Comparison of ENCODE assay signal across 17 cellular contexts in the genomic region with DNA sequence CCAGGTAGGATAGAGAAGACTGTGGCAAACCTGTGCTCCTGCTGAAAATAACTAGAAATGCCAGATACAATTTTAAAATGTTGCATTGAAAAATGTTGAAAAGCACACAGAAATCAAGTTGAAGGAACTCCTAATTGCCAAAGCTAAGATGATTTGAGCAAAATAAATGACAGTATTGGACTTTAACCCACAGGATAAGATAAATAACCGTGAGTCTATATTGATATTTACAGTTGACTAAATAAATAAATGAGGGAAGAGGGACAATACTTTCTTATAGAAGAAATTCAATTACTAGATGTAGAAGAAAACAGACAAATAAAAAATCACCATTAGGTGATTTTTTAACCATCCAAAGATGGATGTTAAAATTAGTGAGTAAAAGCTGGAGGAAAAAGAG. TPM values are rescaled to one million over a fixed set of nuclear protein-coding genes. Genes with fewer than 3 reads are reported as not detected.
A peak's percentile ranks its signal among the peaks of the same experiment; 100 is the strongest.
DNase-seq lines count a peak whose midpoint lies in the region; ATAC-seq, FAIRE-seq and TF ChIP-seq lines count a peak whose summit lies in the region.
"Had no signal": no experiment of that assay in that cellular context is flagged by ENCODE, and none has a peak within 500 bp of the region (broad histone marks: within the 10 kb centered on the region; RNA-seq: fewer than 3 reads in every experiment).

No MANE protein-coding gene starts in this region.

- H3K9ac ChIP-seq in HUES6 (ENCODE audit: low read length) = no peak overlapping the region

- H3K27ac Mint-ChIP-seq in progenitor cell of endocrine pancreas = peak overlapping the region; percentile 6
- no peak overlapping the region for H3K27ac Mint-ChIP-seq in stimulated activated naive CD8-positive, alpha-beta T cell treated with anti-CD3 and anti-CD28 coated beads, Interleukin-15, amount 100 ng/mL, for 72 hours

- FAIRE-seq in RCC 7860 (lab: Jason Lieb, UNC) = peak; percentile 8
- peak; percentile 83 for FAIRE-seq in islet of Langerhans (lab: Jason Lieb, UNC)
- FAIRE-seq: GM18507, HTR-8/SVneo had no signal

- DNase-seq in RCC 7860 (ENCODE audit: low spot score) = no peak
- DNase-seq in progenitor cell of endocrine pancreas (ENCODE audit: low spot score, unreplicated experiment) = no peak
- DNase-seq in NCI-H2196 treated with DMSO at 0.1 percent for 48 hours (lab: John Stamatoyannopoulos, UW; ENCODE audit: unreplicated experiment) = no peak
- no peak for DNase-seq in foreskin keratinocyte
- no peak for DNase-seq in stimulated activated naive CD8-positive, alpha-beta T cell treated with anti-CD3 and anti-CD28 coated beads, Interleukin-15, amount 100 ng/mL, for 72 hours
- DNase-seq: Caco-2; CD8-positive, alpha-beta memory T cell; GF-D8; GOT3; H9; IMR-90; KBM-7 had no signal

- H3K4me3 ChIP-seq in HUES6 (ENCODE audit: low read depth, low read length) = no peak overlapping the region

- no peaks in the 10 kb centered on the region for H3K9me3 ChIP-seq in HUES6 (ENCODE audit: control insufficient read depth, insufficient read depth, low read depth, low read length)
- H3K9me3 ChIP-seq: Caco-2 had no signal

- no peaks in the 10 kb centered on the region for H3K27me3 Mint-ChIP-seq in progenitor cell of endocrine pancreas
- no peaks in the 10 kb centered on the region for H3K27me3 Mint-ChIP-seq in stimulated activated naive CD8-positive, alpha-beta T cell treated with anti-CD3 and anti-CD28 coated beads, Interleukin-15, amount 100 ng/mL, for 72 hours
- H3K27me3 Mint-ChIP-seq: CD8-positive, alpha-beta memory T cell had no signal

- H3K27ac ChIP-seq in HUES6 (ENCODE audit: low read depth, low read length) = peak overlapping the region; percentile 26; the same call in 1 of the 2 replicates
- H3K27ac ChIP-seq in foreskin keratinocyte = no peak overlapping the region

- H3K27me3 ChIP-seq in HUES6 (ENCODE audit: control insufficient read depth, insufficient read depth, low read length) (no peaks in the 10 kb centered on the region), foreskin keratinocyte (no peaks in the 10 kb centered on the region)

- ATAC-seq in GM21528 (IDR thresholded peaks at IDR 0.05; ENCODE audit: low FRiP score, unreplicated experiment) (no peak), foreskin keratinocyte (no peak)
- ATAC-seq in stimulated activated naive CD8-positive, alpha-beta T cell treated with anti-CD3 and anti-CD28 coated beads, Interleukin-15, amount 100 ng/mL, for 72 hours = no peak

- no peak overlapping the region for H3K4me3 Mint-ChIP-seq in progenitor cell of endocrine pancreas (ENCODE audit: low read depth)
- H3K4me3 Mint-ChIP-seq in stimulated activated naive CD8-positive, alpha-beta T cell treated with anti-CD3 and anti-CD28 coated beads, Interleukin-15, amount 100 ng/mL, for 72 hours = no peak overlapping the region
- H3K4me3 Mint-ChIP-seq: CD8-positive, alpha-beta memory T cell; H9 had no signal

- peaks cover 79% of the 10 kb centered on the region for H3K36me3 ChIP-seq in HUES6 (ENCODE audit: control insufficient read depth, insufficient read depth, low read length)

- no peaks in the 10 kb centered on the region for H3K4me1 ChIP-seq in HUES6 (ENCODE audit: control insufficient read depth, insufficient read depth, low read length)
- no peaks in the 10 kb centered on the region for H3K4me1 ChIP-seq in foreskin keratinocyte
- H3K4me1 ChIP-seq: Caco-2 had no signal

- peaks cover 14% of the 10 kb centered on the region for H3K4me1 Mint-ChIP-seq in progenitor cell of endocrine pancreas (ENCODE audit: low read depth)
- H3K4me1 Mint-ChIP-seq in stimulated activated naive CD8-positive, alpha-beta T cell treated with anti-CD3 and anti-CD28 coated beads, Interleukin-15, amount 100 ng/mL, for 72 hours = no peaks in the 10 kb centered on the region
- H3K4me1 Mint-ChIP-seq: CD8-positive, alpha-beta memory T cell; H9 had no signal

- peaks cover 29% of the 10 kb centered on the region for H3K36me3 Mint-ChIP-seq in progenitor cell of endocrine pancreas (ENCODE audit: insufficient read depth)

- no peak for TF ChIP-seq CTCF in progenitor cell of endocrine pancreas (IDR thresholded peaks at IDR 0.05; ENCODE audit: unreplicated experiment)
- TF ChIP-seq CTCF in foreskin keratinocyte (conservative IDR thresholded peaks at IDR 0.05) = no peak

- H3K9me3 Mint-ChIP-seq in progenitor cell of endocrine pancreas (ENCODE audit: low read depth) = no peaks in the 10 kb centered on the region
- no peaks in the 10 kb centered on the region for H3K9me3 Mint-ChIP-seq in stimulated activated naive CD8-positive, alpha-beta T cell treated with anti-CD3 and anti-CD28 coated beads, Interleukin-15, amount 100 ng/mL, for 72 hours
- H3K9me3 Mint-ChIP-seq: CD8-positive, alpha-beta memory T cell; H9 had no signal

RNA-seq across cellular contexts. Expression of gene CWC22, which starts 59.0 kb away (rescaled TPM):
- 27.2 and 27.7 TPM in 2 replicates for total RNA-seq in progenitor cell of endocrine pancreas
- total RNA-seq in foreskin keratinocyte = 17.1 and 19.7 TPM in 2 replicates
- polyA plus RNA-seq in foreskin keratinocyte = 5.4 and 7.5 TPM in 2 replicates
